1 cellular context compared by ENCODE assay signal in genomic region chr14:56129941-56130340, GRCh38.
TF ChIP-seq lines count a peak whose summit lies in the region.

No MANE protein-coding gene starts in this region.

TF ChIP-seq in WTC11, 78 proteins besides CTCF, POLR2A, EP300 and RAD21 (continued from another document):
- TF ChIP-seq AFF4 (CRISPR knock-in tag; IDR thresholded peaks at IDR 0.05; ENCODE audit: borderline replicate concordance): no peak
- TF ChIP-seq ZNF512 (CRISPR knock-in tag; IDR thresholded peaks at IDR 0.05; ENCODE audit: borderline replicate concordance): no peak
- no peak for TF ChIP-seq ZNF121 (CRISPR knock-in tag; IDR thresholded peaks at IDR 0.05)
- no peak for TF ChIP-seq NFATC4 (CRISPR knock-in tag; IDR thresholded peaks at IDR 0.05)
- TF ChIP-seq SOX15 (CRISPR knock-in tag; IDR thresholded peaks at IDR 0.05): no peak
- no peak for TF ChIP-seq ATF6 (CRISPR knock-in tag; IDR thresholded peaks at IDR 0.05)
- no peak for TF ChIP-seq RORB (CRISPR knock-in tag; IDR thresholded peaks at IDR 0.05)
- TF ChIP-seq CBFB (CRISPR knock-in tag; IDR thresholded peaks at IDR 0.05; ENCODE audit: low read depth): no peak
- TF ChIP-seq KAT7 (CRISPR knock-in tag; IDR thresholded peaks at IDR 0.05; ENCODE audit: borderline replicate concordance): no peak
TF ChIP-seq in WTC11: peak in this region for 0.
